Comparison of ENCODE assay signal across 16 cellular contexts in genomic region chr21:27586326-27586725, GRCh38.
DNase-seq lines count a peak whose midpoint lies in the region; ATAC-seq, FAIRE-seq and TF ChIP-seq lines count a peak whose summit lies in the region.
"Had no signal": no experiment of that assay in that cellular context is flagged by ENCODE, and none has a peak within 500 bp of the region (broad histone marks: within the 10 kb centered on the region; RNA-seq: fewer than 3 reads in every experiment).

No MANE protein-coding gene starts in this region.

- no peaks in the 10 kb centered on the region for H3K36me3 Mint-ChIP-seq in type B pancreatic cell
- H3K36me3 Mint-ChIP-seq: CD4-positive, alpha-beta memory T cell had no signal

- H3K9me3 Mint-ChIP-seq in type B pancreatic cell: no peaks in the 10 kb centered on the region
- H3K9me3 Mint-ChIP-seq: GM23338, H9 had no signal

- no peak for TF ChIP-seq CTCF in type B pancreatic cell (conservative IDR thresholded peaks at IDR 0.05)

- no peaks in the 10 kb centered on the region for H3K4me1 Mint-ChIP-seq in type B pancreatic cell (ENCODE audit: unreplicated experiment)
- H3K4me1 Mint-ChIP-seq: CD4-positive, alpha-beta memory T cell had no signal

- in situ Hi-C loops in SK-MEL-5 (cut with HindIII; ENCODE audit: low pct_unique_long_range_greater_than_20kb, low sequenced_read_pairs): no loop called here

- no peak overlapping the region for H3K4me3 Mint-ChIP-seq in type B pancreatic cell
- H3K4me3 Mint-ChIP-seq: CD4-positive, alpha-beta memory T cell; GM23338; H9 had no signal

- peak; percentile 46 for FAIRE-seq in urothelium cell line (lab: Jason Lieb, UNC)
- FAIRE-seq: D721Med, G401.6 had no signal

- peak; percentile 37 for DNase-seq in H4 (ENCODE audit: low spot score)
- peak; percentile 74 for DNase-seq in SK-MEL-5 (ENCODE audit: low read depth, low spot score)
- DNase-seq in foreskin melanocyte: peak; percentile 25
- DNase-seq in urothelium cell line (ENCODE audit: low spot score): no peak
- no peak for DNase-seq in type B pancreatic cell (ENCODE audit: extremely low spot score, unreplicated experiment)
- DNase-seq in stimulated activated naive CD8-positive, alpha-beta T cell treated with anti-CD3 and anti-CD28 coated beads, Interleukin-15, Interleukin-2, amounts not matched to agents 100 U/mL and 50 U/mL, for 24 hours: no peak
- DNase-seq: BE2C; CD4-positive, alpha-beta memory T cell; DMS153; DMS79 treated with DMSO at 0.1 percent for 48 hours; EL; H9 had no signal

- no peak overlapping the region for H3K27ac Mint-ChIP-seq in type B pancreatic cell
- H3K27ac Mint-ChIP-seq: CD4-positive, alpha-beta memory T cell; GM23338; H9 had no signal

- H3K27me3 Mint-ChIP-seq in type B pancreatic cell: no peaks in the 10 kb centered on the region
- H3K27me3 Mint-ChIP-seq: CD4-positive, alpha-beta memory T cell had no signal

- no peak for ATAC-seq in GM18861 (IDR thresholded peaks at IDR 0.05; ENCODE audit: unreplicated experiment)
- ATAC-seq in stimulated activated naive CD8-positive, alpha-beta T cell treated with anti-CD3 and anti-CD28 coated beads, Interleukin-15, Interleukin-2, amounts not matched to agents 100 U/mL and 50 U/mL, for 24 hours: no peak
- ATAC-seq: GM23338 had no signal

Comparison
In these comparisons a context has a peak if more than half of its experiments do, and no peak if none do; other contexts are left out.
1. DNase-seq: peak in H4 (single experiment), SK-MEL-5 (single experiment) and foreskin melanocyte (single experiment); none in urothelium cell line (single experiment), type B pancreatic cell (single experiment) and stimulated activated naive CD8-positive, alpha-beta T cell treated with anti-CD3 and anti-CD28 coated beads, Interleukin-15, Interleukin-2, amounts not matched to agents 100 U/mL and 50 U/mL, for 24 hours (single experiment).